Comparison of ENCODE assay signal across 9 cellular contexts in genomic region chr9:2181794-2182193, GRCh38.
A peak's percentile ranks its signal among the peaks of the same experiment; 100 is the strongest.
DNase-seq lines count a peak whose midpoint lies in the region; ATAC-seq, FAIRE-seq and TF ChIP-seq lines count a peak whose summit lies in the region.
"Had no signal": no experiment of that assay in that cellular context is flagged by ENCODE, and none has a peak within 500 bp of the region (broad histone marks: within the 10 kb centered on the region; RNA-seq: fewer than 3 reads in every experiment).

No MANE protein-coding gene starts in this region.

- in situ Hi-C loops in GM13976 (cut with MboI; ENCODE audit: low sequenced_read_pairs, unreplicated experiment), result no loop called here

- H3K9me2 ChIP-seq in MM.1S (replicated peaks; ENCODE audit: insufficient read depth, low read length), result no peaks in the 10 kb centered on the region

- H3K4me1 ChIP-seq in MM.1S (ENCODE audit: low read length), result no peaks in the 10 kb centered on the region
- H3K4me1 ChIP-seq in pancreas, result no peaks in the 10 kb centered on the region

- no peaks in the 10 kb centered on the region for H3F3A ChIP-seq in MM.1S (ENCODE audit: insufficient read depth, low read length)

- no peaks in the 10 kb centered on the region for H4K20me1 ChIP-seq in MM.1S (ENCODE audit: insufficient read depth, low read length)

- H3K27me3 ChIP-seq in MM.1S (replicated peaks; ENCODE audit: insufficient read depth, low read length) (no peaks in the 10 kb centered on the region), pancreas (no peaks in the 10 kb centered on the region)
- H3K27me3 ChIP-seq: BLaER1 treated with 17β-estradiol and CSF1 and Interleukin-3, amounts not matched to agents 10 nM and 100 nM had no signal

- no peak for FAIRE-seq in pancreas (lab: Jason Lieb, UNC)

- TF ChIP-seq CTCF in MM.1S (IDR thresholded peaks at IDR 0.05; ENCODE audit: low read length) (peak; percentile 51), epithelial cell of proximal tubule (conservative IDR thresholded peaks at IDR 0.05; ENCODE audit: low read depth, low read length) (peak; percentile 83), pancreas (IDR thresholded peaks at IDR 0.05) (peak in 1 of 4 donors; percentile 15), GM13976 (IDR thresholded peaks at IDR 0.05; ENCODE audit: borderline replicate concordance, control extremely low read depth, extremely low read depth, insufficient read depth, missing control alignments) (no peak)

- no peak overlapping the region for H3K9ac ChIP-seq in MM.1S (ENCODE audit: low read length)
- H3K9ac ChIP-seq: BLaER1 treated with 17β-estradiol and CSF1 and Interleukin-3, amounts not matched to agents 10 nM and 100 nM had no signal

- no peak overlapping the region for H3K4me3 ChIP-seq in MM.1S (ENCODE audit: low read length)
- no peak overlapping the region for H3K4me3 ChIP-seq in epithelial cell of proximal tubule (ENCODE audit: low read depth, low read length)
- H3K4me3 ChIP-seq in pancreas, result no peak overlapping the region
- H3K4me3 ChIP-seq: BLaER1 treated with 17β-estradiol and CSF1 and Interleukin-3, amounts not matched to agents 10 nM and 100 nM had no signal

- DNase-seq in NCI-H1105 treated with DMSO at 0.1 percent for 48 hours (lab: John Stamatoyannopoulos, UW) (peak; percentile 21), NCI-H1105 (lab: John Stamatoyannopoulos, UW) (no peak), MM.1S (no peak), epithelial cell of proximal tubule (ENCODE audit: low read depth) (no peak), pancreas (no peak), COLO829 (ENCODE audit: low spot score) (no peak), GM13976 (ENCODE audit: low spot score) (no peak)

- H3K4me2 ChIP-seq in MM.1S (ENCODE audit: low read depth, low read length), result no peak overlapping the region
- H3K4me2 ChIP-seq: BLaER1 treated with 17β-estradiol and CSF1 and Interleukin-3, amounts not matched to agents 10 nM and 100 nM had no signal

- no peak overlapping the region for H2AFZ ChIP-seq in MM.1S (ENCODE audit: low read length)

- ATAC-seq in pancreas (peak in 3 of 4 donors; percentile 36 to 57 (median 52)), GM19452 (IDR thresholded peaks at IDR 0.05; ENCODE audit: unreplicated experiment) (no peak)

- H3K36me3 ChIP-seq in MM.1S (replicated peaks; ENCODE audit: insufficient read depth, low read length) (no peaks in the 10 kb centered on the region; the same call in 1 of the 2 replicates), pancreas (peaks cover 0 to 15% (median 10%) of the 10 kb centered on the region in 3 donors)

- WGBS in pancreas, 2 donors, result 86 to 87% methylated on average over 7 of the region's 7 CpGs

- H3K27ac ChIP-seq in MM.1S (ENCODE audit: low read length), result no peak overlapping the region
- H3K27ac ChIP-seq in pancreas, result no peak overlapping the region
- H3K27ac ChIP-seq: BLaER1 treated with 17β-estradiol and CSF1 and Interleukin-3, amounts not matched to agents 10 nM and 100 nM had no signal

- H3K79me2 ChIP-seq in MM.1S (ENCODE audit: low read length), result no peaks in the 10 kb centered on the region

- H3K9me3 ChIP-seq in MM.1S (replicated peaks; ENCODE audit: insufficient read depth, low read length), result no peaks in the 10 kb centered on the region
- no peaks in the 10 kb centered on the region for H3K9me3 ChIP-seq in pancreas
- H3K9me3 ChIP-seq: BLaER1 treated with 17β-estradiol and CSF1 and Interleukin-3, amounts not matched to agents 10 nM and 100 nM had no signal

- intact Hi-C loops in pancreas (cut with DNase I), result no loop called here
